In genomic region chr9:71010258-71010657, GRCh38 we compare ENCODE assay signal across 10 cellular contexts.
"Had no signal": no experiment of that assay in that cellular context is flagged by ENCODE, and none has a peak within 500 bp of the region (broad histone marks: within the 10 kb centered on the region; RNA-seq: fewer than 3 reads in every experiment).

No MANE protein-coding gene starts in this region.

- H2AFZ ChIP-seq: GM23248, GM23338 had no signal

- ATAC-seq: GM23338, HCT116 had no signal

- H3K9ac ChIP-seq: GM23248 had no signal

- FAIRE-seq: H1 had no signal

- H3K4me3 ChIP-seq: GM23248, GM23338, HAP-1 had no signal

- H3K27ac ChIP-seq: GM23248 had no signal

- H3K4me2 ChIP-seq: GM23338 had no signal

- DNase-seq: GM23248, GOT3, H7, H9, HCEC 1CT, HFFc6 had no signal

- H3K4me1 ChIP-seq: HAP-1 had no signal

- H3K36me3 ChIP-seq: HAP-1 had no signal
